Comparison of ENCODE assay signal across 10 cellular contexts in the genomic region with DNA sequence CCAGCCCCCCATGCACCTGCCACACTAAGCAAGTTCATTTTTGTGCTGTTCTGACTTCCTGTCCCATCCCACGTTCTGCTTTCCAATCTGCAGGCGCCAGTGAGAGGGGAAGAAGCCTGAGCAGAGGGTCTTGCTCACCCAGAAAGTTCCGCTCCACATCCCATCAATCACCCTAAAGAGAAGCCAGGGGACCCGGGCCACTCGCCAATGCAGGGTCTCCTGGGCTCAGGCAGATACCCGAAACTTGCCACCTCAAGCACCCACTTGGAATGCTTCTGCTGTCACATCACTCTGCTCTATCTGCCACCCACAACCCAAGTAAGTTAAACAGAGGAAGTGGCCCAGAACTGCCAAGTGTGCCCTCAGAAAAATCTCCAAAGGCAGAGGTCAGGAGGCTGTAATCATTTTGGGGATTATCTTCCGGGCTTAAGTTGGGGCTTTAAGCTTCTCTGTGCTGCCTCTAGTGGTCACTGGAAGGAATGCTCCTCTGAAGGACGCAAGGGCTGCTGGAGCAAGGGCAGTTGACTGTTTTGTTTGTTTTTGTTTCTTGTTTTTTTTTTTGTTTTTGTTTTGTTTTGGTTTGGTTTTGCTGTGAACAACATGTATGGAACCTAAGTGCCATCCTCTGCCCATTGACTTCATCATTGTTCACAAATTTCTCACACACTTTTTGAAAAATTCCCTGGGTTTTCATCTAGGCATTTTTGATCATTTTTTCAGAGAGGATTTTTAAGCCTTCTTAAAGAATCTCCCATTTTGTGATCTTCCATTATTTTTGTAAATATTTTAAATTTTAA. TPM values are rescaled to one million over a fixed set of nuclear protein-coding genes. Genes with fewer than 3 reads are reported as not detected.
A peak's percentile ranks its signal among the peaks of the same experiment; 100 is the strongest.
DNase-seq lines count a peak whose midpoint lies in the region; ATAC-seq and TF ChIP-seq lines count a peak whose summit lies in the region.
"Had no signal": no experiment of that assay in that cellular context is flagged by ENCODE, and none has a peak within 500 bp of the region (broad histone marks: within the 10 kb centered on the region; RNA-seq: fewer than 3 reads in every experiment).

No MANE protein-coding gene starts in this region.

- ATAC-seq in GM19397 (IDR thresholded peaks at IDR 0.05; ENCODE audit: unreplicated experiment) = peak; percentile 71
- peak; percentile 76 for ATAC-seq in HG03439 (IDR thresholded peaks at IDR 0.05; ENCODE audit: unreplicated experiment)
- peak; percentile 81 to 92 (median 82) for ATAC-seq in natural killer cell
- no peak for ATAC-seq in sciatic nerve
- ATAC-seq: stimulated activated effector memory CD8-positive, alpha-beta T cell treated with anti-CD3 and anti-CD28 coated beads, Interleukin-12 subunit alpha, Interleukin-12 subunit beta, amount 100 ng/mL, for 72 hours had no signal

- TF ChIP-seq CTCF in RWPE1 (conservative IDR thresholded peaks at IDR 0.05; ENCODE audit: low read depth) = peak; percentile 92
- peak; percentile 70 for TF ChIP-seq CTCF in endothelial cell (IDR thresholded peaks at IDR 0.05; ENCODE audit: unreplicated experiment)
- TF ChIP-seq CTCF in natural killer cell (IDR thresholded peaks at IDR 0.05) = peak; percentile 94

- H3K27ac Mint-ChIP-seq in endothelial cell (ENCODE audit: unreplicated experiment) (no peak overlapping the region), natural killer cell (no peak overlapping the region)
- H3K27ac Mint-ChIP-seq: stimulated activated effector memory CD8-positive, alpha-beta T cell treated with anti-CD3 and anti-CD28 coated beads, Interleukin-12 subunit alpha, Interleukin-12 subunit beta, amount 100 ng/mL, for 72 hours had no signal

- H3K36me3 Mint-ChIP-seq in endothelial cell (ENCODE audit: low read depth, unreplicated experiment) = no peaks in the 10 kb centered on the region
- H3K36me3 Mint-ChIP-seq in natural killer cell = no peaks in the 10 kb centered on the region
- H3K36me3 Mint-ChIP-seq: CD4-positive, CD25-positive, alpha-beta regulatory T cell; stimulated activated effector memory CD8-positive, alpha-beta T cell treated with anti-CD3 and anti-CD28 coated beads, Interleukin-12 subunit alpha, Interleukin-12 subunit beta, amount 100 ng/mL, for 72 hours had no signal

- H3K4me1 Mint-ChIP-seq in endothelial cell (ENCODE audit: unreplicated experiment) (no peaks in the 10 kb centered on the region), natural killer cell (peaks cover 11% of the 10 kb centered on the region in 2 donors)
- H3K4me1 Mint-ChIP-seq: stimulated activated effector memory CD8-positive, alpha-beta T cell treated with anti-CD3 and anti-CD28 coated beads, Interleukin-12 subunit alpha, Interleukin-12 subunit beta, amount 100 ng/mL, for 72 hours had no signal

- CTCF ChIA-PET in RWPE1 (lab: Yijun Ruan, JAX) = interaction anchor here (0.6 to 2.1 kb wide), 13 partner anchors 10 to 1599 kb away, joined by 3 to 7 read pairs (median 4); no protein-coding TSS in a partner anchor

- no peaks in the 10 kb centered on the region for H3K9me3 Mint-ChIP-seq in endothelial cell (ENCODE audit: unreplicated experiment)
- H3K9me3 Mint-ChIP-seq in natural killer cell = no peaks in the 10 kb centered on the region
- H3K9me3 Mint-ChIP-seq: stimulated activated effector memory CD8-positive, alpha-beta T cell treated with anti-CD3 and anti-CD28 coated beads, Interleukin-12 subunit alpha, Interleukin-12 subunit beta, amount 100 ng/mL, for 72 hours had no signal

- intact Hi-C loops in natural killer cell (cut with micrococcal nuclease) (no loop called here), sciatic nerve (cut with DNase I) (no loop called here)

- DNase-seq in NCI-H146 (lab: John Stamatoyannopoulos, UW) (peak; percentile 25), NCI-H146 treated with DMSO at 0.1 percent for 48 hours (lab: John Stamatoyannopoulos, UW; ENCODE audit: unreplicated experiment) (no peak), RWPE1 (ENCODE audit: low spot score) (peak; percentile 55), endothelial cell (ENCODE audit: low spot score) (peak; percentile 48), natural killer cell (no peak), sciatic nerve (ENCODE audit: low spot score) (no peak)

- peaks cover 3% of the 10 kb centered on the region for H3K27me3 Mint-ChIP-seq in endothelial cell (ENCODE audit: unreplicated experiment)
- peaks cover 0 to 8% of the 10 kb centered on the region in 2 donors for H3K27me3 Mint-ChIP-seq in natural killer cell (ENCODE audit: low read depth in 2 of 2)

- no peak overlapping the region for H3K27ac ChIP-seq in RWPE1

- H3K4me3 Mint-ChIP-seq in endothelial cell (ENCODE audit: unreplicated experiment) (no peak overlapping the region), natural killer cell (peak overlapping the region; percentile 45)
- H3K4me3 Mint-ChIP-seq: stimulated activated effector memory CD8-positive, alpha-beta T cell treated with anti-CD3 and anti-CD28 coated beads, Interleukin-12 subunit alpha, Interleukin-12 subunit beta, amount 100 ng/mL, for 72 hours had no signal

- POLR2A ChIA-PET in RWPE1 (lab: Yijun Ruan, JAX; ENCODE audit: low non-redundant PET) = no interaction called here

RNA-seq across cellular contexts. Expression of a gene that starts 25.5 kb away (rescaled TPM):
- total RNA-seq in endothelial cell (ENCODE audit: unreplicated experiment) = 2.9 TPM
- not detected for total RNA-seq in natural killer cell
- not detected for total RNA-seq in sciatic nerve
- total RNA-seq: CD4-positive, CD25-positive, alpha-beta regulatory T cell had no signal

Comparison
In these comparisons a context has a peak if more than half of its experiments do, and no peak if none do; other contexts are left out.
1. DNase-seq: peak in NCI-H146 (single experiment), RWPE1 (single experiment) and endothelial cell (single experiment); none in NCI-H146 treated with DMSO at 0.1 percent for 48 hours (single experiment), natural killer cell (single experiment) and sciatic nerve (single experiment).
2. Peak in every context shown above with its lines, with median percentiles within 50 percentile points of each other: CTCF ChIP-seq.